Comparison of ENCODE assay signal across 1 cellular context in the genomic region with DNA sequence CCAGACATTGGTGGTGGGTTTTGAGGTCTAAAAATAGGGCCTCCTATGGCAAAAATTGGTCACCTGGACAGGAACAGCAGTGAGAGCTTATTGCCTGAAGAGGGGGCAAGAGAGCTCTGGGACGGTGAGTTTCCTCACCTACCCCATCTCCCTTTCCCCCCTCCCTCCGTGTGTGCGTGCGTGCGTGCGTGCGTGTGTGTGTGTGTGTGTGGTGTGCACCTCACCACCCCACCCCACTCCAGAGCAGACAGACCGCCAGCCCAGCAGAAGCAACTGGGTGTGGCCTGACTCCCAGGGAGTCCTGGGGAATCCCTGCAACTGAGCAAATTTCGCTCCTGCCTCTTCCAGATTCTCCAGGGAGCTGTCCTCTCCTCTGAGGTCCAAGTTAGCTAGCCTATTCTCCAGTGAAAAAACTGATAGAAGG.
TF ChIP-seq lines count a peak whose summit lies in the region.

No MANE protein-coding gene starts in this region.

TF ChIP-seq in HEK293, 187 proteins besides CTCF, POLR2A, EP300 and RAD21 (continued from another document):
- TF ChIP-seq, protein P1, sequence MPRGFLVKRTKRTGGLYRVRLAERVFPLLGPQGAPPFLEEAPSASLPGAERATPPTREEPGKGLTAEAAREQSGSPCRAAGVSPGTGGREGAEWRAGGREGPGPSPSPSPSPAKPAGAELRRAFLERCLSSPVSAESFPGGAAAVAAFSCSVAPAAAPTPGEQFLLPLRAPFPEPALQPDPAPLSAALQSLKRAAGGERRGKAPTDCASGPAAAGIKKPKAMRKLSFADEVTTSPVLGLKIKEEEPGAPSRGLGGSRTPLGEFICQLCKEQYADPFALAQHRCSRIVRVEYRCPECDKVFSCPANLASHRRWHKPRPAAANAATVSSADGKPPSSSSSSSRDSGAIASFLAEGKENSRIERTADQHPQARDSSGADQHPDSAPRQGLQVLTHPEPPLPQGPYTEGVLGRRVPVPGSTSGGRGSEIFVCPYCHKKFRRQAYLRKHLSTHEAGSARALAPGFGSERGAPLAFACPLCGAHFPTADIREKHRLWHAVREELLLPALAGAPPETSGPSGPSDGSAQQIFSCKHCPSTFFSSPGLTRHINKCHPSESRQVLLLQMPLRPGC (tag by site-specific recombination; IDR thresholded peaks at IDR 0.05): no peak
- TF ChIP-seq ZNF785 (tag by site-specific recombination; IDR thresholded peaks at IDR 0.05): peak; percentile 58; the same call in 1 of the 2 replicates
- peak; percentile 48; the same call in 1 of the 2 replicates for TF ChIP-seq WT1 (tag by site-specific recombination; IDR thresholded peaks at IDR 0.05)
- TF ChIP-seq ZNF155 (tag by site-specific recombination; IDR thresholded peaks at IDR 0.05): no peak
- no peak for TF ChIP-seq ZNF19 (tag by site-specific recombination; IDR thresholded peaks at IDR 0.05; ENCODE audit: low read depth)
- no peak for TF ChIP-seq ZNF114 (tag by site-specific recombination; IDR thresholded peaks at IDR 0.05)
